In genomic region chr1:17187065-17187464, GRCh38 we compare ENCODE assay signal across 26 cellular contexts. TPM values are rescaled to one million over a fixed set of nuclear protein-coding genes. Genes with fewer than 3 reads are reported as not detected.
DNase-seq lines count a peak whose midpoint lies in the region; ATAC-seq and TF ChIP-seq lines count a peak whose summit lies in the region.
"Had no signal": no experiment of that assay in that cellular context is flagged by ENCODE, and none has a peak within 500 bp of the region (broad histone marks: within the 10 kb centered on the region; RNA-seq: fewer than 3 reads in every experiment).

No MANE protein-coding gene starts in this region.

- no peak overlapping the region for H2BK12ac ChIP-seq in neuronal stem cell (ENCODE audit: low read length)

- no peak overlapping the region for H2AK5ac ChIP-seq in neuronal stem cell (ENCODE audit: low read depth, low read length)

- no peak overlapping the region for H4K91ac ChIP-seq in neuronal stem cell (ENCODE audit: low read depth, low read length, poor library complexity)

- H3K4me3 ChIP-seq in cardiac muscle cell = no peak overlapping the region
- H3K4me3 ChIP-seq in right cardiac atrium (ENCODE audit: low read length) = no peak overlapping the region
- no peak overlapping the region for H3K4me3 ChIP-seq in coronary artery
- no peak overlapping the region for H3K4me3 ChIP-seq in neuronal stem cell (ENCODE audit: low read length in 2 of 2)
- H3K4me3 ChIP-seq: adrenal gland, esophagus squamous epithelium, heart right ventricle, psoas muscle, thoracic aorta had no signal

- no peak overlapping the region for H3K14ac ChIP-seq in neuronal stem cell (ENCODE audit: low read length)

- peak overlapping the region; percentile 11 for H3K18ac ChIP-seq in neuronal stem cell (ENCODE audit: low read length)

- no peak overlapping the region for H3K23ac ChIP-seq in neuronal stem cell (ENCODE audit: low read depth, low read length, poor library complexity)

- H2BK5ac ChIP-seq in neuronal stem cell (ENCODE audit: low read length) = no peak overlapping the region

- no peak overlapping the region for H2BK15ac ChIP-seq in neuronal stem cell (ENCODE audit: low read length)

- WGBS in right cardiac atrium = 44% methylated on average over 6 of the region's 6 CpGs
- WGBS in neuronal stem cell (ENCODE audit: extremely low coverage in 2 of 2, insufficient read length in 2 of 2, insufficient replicate concordance in 1 of 2), 2 donors = no CpG with 5 or more reads among the region's 6 CpGs

- DNase-seq in cardiac muscle cell (ENCODE audit: low read depth in 1 of 2, low spot score in 1 of 2) = no peak
- no peak for DNase-seq in right cardiac atrium
- peak; percentile 49 for DNase-seq in coronary artery (ENCODE audit: low spot score)
- DNase-seq in neuronal stem cell (ENCODE audit: low spot score) = no peak
- no peak for DNase-seq in cerebellar cortex (ENCODE audit: low spot score)
- no peak for DNase-seq in effector CD8-positive, alpha-beta T cell (lab: John Stamatoyannopoulos, UW)
- no peak for DNase-seq in GF-D8 (lab: John Stamatoyannopoulos, UW)
- DNase-seq: ACHN; activated CD8-positive, alpha-beta T cell treated with anti-CD3 and anti-CD28 coated beads for 36 hours; activated effector memory CD4-positive, alpha-beta T cell treated with anti-CD3 and anti-CD28 coated beads, Interleukin-2, amount 50 U/mL, for 16 hours; activated T-cell treated with anti-CD3 and anti-CD28 coated beads, Interleukin-2, amount 50 U/mL, for 1 hour; BE2C; DMS79 treated with DMSO at 0.1 percent for 48 hours; esophagus squamous epithelium; foreskin melanocyte; heart right ventricle; Karpas-422; NCI-H146; NCI-H446 treated with DMSO at 0.1 percent for 48 hours; psoas muscle; SK-N-SH; T-helper 2 cell had no signal

- H3K9me3 ChIP-seq in cardiac muscle cell (ENCODE audit: low read depth) (no peaks in the 10 kb centered on the region), right cardiac atrium (ENCODE audit: control insufficient read depth, low read length) (no peaks in the 10 kb centered on the region), neuronal stem cell (replicated peaks in 1 of 2; ENCODE audit: control insufficient read depth in 2 of 2, insufficient read depth in 1 of 2, low read depth in 1 of 2, low read length in 2 of 2) (no peaks in the 10 kb centered on the region)
- H3K9me3 ChIP-seq: adrenal gland, BE2C, esophagus squamous epithelium, psoas muscle, SK-N-SH, thoracic aorta had no signal

- no peak for TF ChIP-seq CTCF in cardiac muscle cell (IDR thresholded peaks at IDR 0.05; ENCODE audit: low read depth, low read length)
- no peak for TF ChIP-seq CTCF in coronary artery (IDR thresholded peaks at IDR 0.05)

- H3K9ac ChIP-seq in neuronal stem cell (ENCODE audit: low read depth, low read length, poor library complexity) = no peak overlapping the region
- H3K9ac ChIP-seq: SK-N-SH had no signal

- no peak overlapping the region for H3K4me2 ChIP-seq in neuronal stem cell (ENCODE audit: insufficient read depth, low read length, poor library complexity, severe bottlenecking)
- H3K4me2 ChIP-seq: SK-N-SH had no signal

- H4K8ac ChIP-seq in neuronal stem cell (ENCODE audit: low read depth, low read length) = no peak overlapping the region

- H3K27me3 ChIP-seq in cardiac muscle cell = no peaks in the 10 kb centered on the region
- H3K27me3 ChIP-seq in right cardiac atrium (ENCODE audit: control insufficient read depth, insufficient read depth) = no peaks in the 10 kb centered on the region
- H3K27me3 ChIP-seq in neuronal stem cell (ENCODE audit: control insufficient read depth in 3 of 3, insufficient read depth in 3 of 3, low read depth in 1 of 3, low read length in 3 of 3) = peaks cover 0 to 2% (median 0%) of the 10 kb centered on the region in 3 experiments
- H3K27me3 ChIP-seq: adrenal gland, BE2C had no signal

- H3K36me3 ChIP-seq in cardiac muscle cell (no peaks in the 10 kb centered on the region), neuronal stem cell (replicated peaks in 1 of 2; ENCODE audit: control insufficient read depth in 2 of 2, insufficient read depth in 2 of 2, low read length in 2 of 2) (no peaks in the 10 kb centered on the region)
- H3K36me3 ChIP-seq: adrenal gland, BE2C, esophagus squamous epithelium, heart right ventricle, thoracic aorta had no signal

- H2BK120ac ChIP-seq in neuronal stem cell (ENCODE audit: low read depth, low read length) = no peak overlapping the region

- no peak overlapping the region for H3K4ac ChIP-seq in neuronal stem cell (ENCODE audit: low read length)

- intact Hi-C loops in right cardiac atrium (cut with DNase I) = no loop called here

- H2AFZ ChIP-seq in neuronal stem cell (ENCODE audit: low read length) = peak overlapping the region; percentile 83

- H3K79me1 ChIP-seq in neuronal stem cell (ENCODE audit: low read depth, low read length) = no peaks in the 10 kb centered on the region

- H3K27ac ChIP-seq in cardiac muscle cell = peak overlapping the region; percentile 23
- H3K27ac ChIP-seq in right cardiac atrium (ENCODE audit: low read length) = no peak overlapping the region
- no peak overlapping the region for H3K27ac ChIP-seq in coronary artery
- no peak overlapping the region for H3K27ac ChIP-seq in neuronal stem cell (replicated peaks; ENCODE audit: low read length)
- H3K27ac ChIP-seq: adrenal gland, heart right ventricle, psoas muscle, thoracic aorta had no signal

- ATAC-seq in right cardiac atrium (no peak), HG02870 (IDR thresholded peaks at IDR 0.05; ENCODE audit: unreplicated experiment) (no peak)
- ATAC-seq: activated CD8-positive, alpha-beta T cell treated with anti-CD3 and anti-CD28 coated beads for 36 hours; heart right ventricle; psoas muscle had no signal

- no peaks in the 10 kb centered on the region for H3K4me1 ChIP-seq in cardiac muscle cell (ENCODE audit: low read depth)
- no peaks in the 10 kb centered on the region for H3K4me1 ChIP-seq in right cardiac atrium (ENCODE audit: control insufficient read depth, insufficient read depth, low read length)
- peaks cover 12 to 25% of the 10 kb centered on the region in 2 donors for H3K4me1 ChIP-seq in neuronal stem cell (ENCODE audit: control insufficient read depth in 2 of 2, insufficient read depth in 1 of 2, low read depth in 1 of 2, low read length in 2 of 2)
- H3K4me1 ChIP-seq: adrenal gland, BE2C, heart right ventricle, psoas muscle had no signal

RNA-seq across cellular contexts. Expression of gene PADI1, which starts 17.9 kb away (rescaled TPM):
- total RNA-seq in cardiac muscle cell (1.3 and 1.7 TPM in 2 replicates), right cardiac atrium (not detected)
- polyA plus RNA-seq in cardiac muscle cell (4.9 and 6.7 TPM in 2 replicates), right cardiac atrium (not detected)
- polyA plus RNA-seq in neuronal stem cell (2013, experiment 1 of 2) = 0.18 TPM
- polyA plus RNA-seq in neuronal stem cell (2013, experiment 2 of 2) = 0.11 TPM
- total RNA-seq: activated CD8-positive, alpha-beta T cell treated with anti-CD3 and anti-CD28 coated beads for 36 hours; adrenal gland; heart right ventricle; OCI-LY7; psoas muscle had no signal
- polyA plus RNA-seq: psoas muscle had no signal
